Comparison of ENCODE assay signal across 8 cellular contexts in genomic region chr17:81860756-81861568, GRCh38. TPM values are rescaled to one million over a fixed set of nuclear protein-coding genes. Genes with fewer than 3 reads are reported as not detected.
DNase-seq lines count a peak whose midpoint lies in the region; ATAC-seq and TF ChIP-seq lines count a peak whose summit lies in the region.

No MANE protein-coding gene starts in this region.

- H3K27me3 ChIP-seq in vagina: no peaks in the 10 kb centered on the region

- no peaks in the 10 kb centered on the region for H3K9me3 ChIP-seq in vagina

- peak; percentile 99 for DNase-seq in NCI-H2029 (lab: John Stamatoyannopoulos, UW)
- peak; percentile 99 for DNase-seq in T-helper 9 cell
- DNase-seq in astrocyte of the cerebellum (ENCODE audit: low read depth): peak; percentile 100
- peak; percentile 100 for DNase-seq in hepatic stellate cell (ENCODE audit: low spot score)
- peak; percentile 100 for DNase-seq in putamen (ENCODE audit: low spot score)
- DNase-seq in vagina (ENCODE audit: extremely low spot score in 2 of 2): peak; percentile 99 to 100

- ATAC-seq in GM18508 (IDR thresholded peaks at IDR 0.05; ENCODE audit: insufficient read depth, unreplicated experiment): peak; percentile 77
- ATAC-seq in HG02981 (IDR thresholded peaks at IDR 0.05; ENCODE audit: unreplicated experiment): peak; percentile 78

- H3K4me3 ChIP-seq in astrocyte of the cerebellum (ENCODE audit: low read depth, low read length) (peak overlapping the region; percentile 89), vagina (peak overlapping the region; percentile 68 to 86)

- intact Hi-C loops in vagina (cut with DNase I): no loop called here

- no peak for TF ChIP-seq CTCF in astrocyte of the cerebellum (IDR thresholded peaks at IDR 0.05; ENCODE audit: low read depth, low read length, missing control alignments)
- peak in 1 of 3 experiments; percentile 24 for TF ChIP-seq CTCF in vagina (IDR thresholded peaks at IDR 0.05)

- H3K27ac ChIP-seq in vagina: peak overlapping the region; percentile 89

- peak; percentile 82 to 98 for TF ChIP-seq POLR2A in vagina (IDR thresholded peaks at IDR 0.05)

- in situ Hi-C loops in astrocyte of the cerebellum (cut with HindIII; ENCODE audit: low sequenced_read_pairs): no loop called here

- no peaks in the 10 kb centered on the region for H3K36me3 ChIP-seq in vagina

- H3K4me1 ChIP-seq in vagina: peaks cover 62% of the 10 kb centered on the region

RNA-seq across cellular contexts. Expression of gene P4HB, which starts 0.6 kb away (rescaled TPM):
- total RNA-seq in vagina: 463 TPM

RNA-seq across cellular contexts. Expression of gene ARHGDIA, which starts 10.2 kb away (rescaled TPM):
- total RNA-seq in vagina: 120 TPM

RNA-seq across cellular contexts. Expression of gene PPP1R27, which starts 26.1 kb away (rescaled TPM):
- total RNA-seq in vagina: not detected

RNA-seq across cellular contexts. Expression of gene MCRIP1, which starts 27.9 kb away (rescaled TPM):
- total RNA-seq in vagina: 64.1 TPM

RNA-seq across cellular contexts. Expression of gene ALYREF, which starts 30.4 kb away (rescaled TPM):
- total RNA-seq in vagina: 78.8 TPM

Comparison
In these comparisons a context has a peak if more than half of its experiments do, and no peak if none do; other contexts are left out.
1. Peak in every context shown above with its lines: DNase-seq, ATAC-seq, H3K4me3 ChIP-seq and H3K27ac ChIP-seq.